Comparison of ENCODE assay signal across 8 cellular contexts in genomic region chr7:155205368-155206285, GRCh38.
A peak's percentile ranks its signal among the peaks of the same experiment; 100 is the strongest.
DNase-seq lines count a peak whose midpoint lies in the region; ATAC-seq and TF ChIP-seq lines count a peak whose summit lies in the region.

No MANE protein-coding gene starts in this region.

- H3K4me1 ChIP-seq in hepatocyte (ENCODE audit: insufficient read depth): no peaks in the 10 kb centered on the region

- no peak overlapping the region for H3K4me2 ChIP-seq in hepatocyte

- peak; percentile 87 for ATAC-seq in GM19455 (IDR thresholded peaks at IDR 0.05; ENCODE audit: unreplicated experiment)
- ATAC-seq in HG03558 (IDR thresholded peaks at IDR 0.05; ENCODE audit: extremely low read depth, unreplicated experiment): peak; percentile 80

- no peaks in the 10 kb centered on the region for H4K20me1 ChIP-seq in hepatocyte (ENCODE audit: insufficient read depth, poor library complexity, severe bottlenecking)

- TF ChIP-seq CTCF in hepatocyte (IDR thresholded peaks at IDR 0.05; ENCODE audit: poor library complexity): no peak

- no peaks in the 10 kb centered on the region for H3K79me2 ChIP-seq in hepatocyte

- no peaks in the 10 kb centered on the region for H3K36me3 ChIP-seq in hepatocyte (replicated peaks; ENCODE audit: insufficient read depth, low read depth)

- peak; percentile 98 for DNase-seq in CD1c-positive myeloid dendritic cell (ENCODE audit: extremely low spot score)
- peak; percentile 94 for DNase-seq in SW480 (ENCODE audit: low spot score)
- DNase-seq in hepatocyte (ENCODE audit: low spot score): peak; percentile 51
- DNase-seq in NCI-H2081 treated with DMSO at 0.1 percent for 48 hours (lab: John Stamatoyannopoulos, UW): no peak

- no peaks in the 10 kb centered on the region for H3K9me2 ChIP-seq in hepatocyte (replicated peaks; ENCODE audit: insufficient read depth)

- H3K27ac ChIP-seq in adipose tissue (ENCODE audit: low read depth, low read length) (peak overlapping the region; percentile 48), hepatocyte (peak overlapping the region; percentile 60), skin epidermis (peak overlapping the region; percentile 56 to 93 (median 79))

- no peaks in the 10 kb centered on the region for H3K9me3 ChIP-seq in hepatocyte (ENCODE audit: low read depth)

- no peaks in the 10 kb centered on the region for H3K27me3 ChIP-seq in hepatocyte

- H2AFZ ChIP-seq in hepatocyte: no peak overlapping the region

- H3K4me3 ChIP-seq in hepatocyte (no peak overlapping the region), skin epidermis (peak overlapping the region in 6 of 7 experiments; percentile 20 to 34 (median 22))

- 15 to 78% (median 16%) methylated on average over 32 of the region's 32 CpGs for WGBS in adipose tissue, 3 donors
- WGBS in hepatocyte (ENCODE audit: low lambda C conversion rate, missing lambda C conversion rate): 73% methylated on average over 32 of the region's 32 CpGs
